In the genomic region with DNA sequence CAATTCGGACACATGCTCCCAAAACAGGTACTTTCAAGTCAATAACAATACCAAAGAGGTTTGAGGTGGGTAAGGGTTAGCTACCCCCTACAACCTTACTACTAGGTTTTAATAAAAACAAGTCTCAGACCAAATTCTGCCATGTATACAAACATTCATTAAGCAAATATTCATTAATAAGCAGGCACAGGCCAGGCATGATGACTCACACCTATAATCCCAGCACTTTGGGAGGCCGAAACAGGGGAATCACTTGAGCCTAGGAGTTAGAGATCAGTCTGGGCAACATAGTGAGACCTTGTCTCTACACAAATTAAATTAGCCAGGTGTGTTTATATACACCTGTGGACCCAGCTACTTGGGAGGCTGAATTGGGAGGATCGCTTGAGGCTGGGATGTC, we compare ENCODE assay signal across 23 cellular contexts.
"Had no signal": no experiment of that assay in that cellular context is flagged by ENCODE, and none has a peak within 500 bp of the region (broad histone marks: within the 10 kb centered on the region; RNA-seq: fewer than 3 reads in every experiment).

No MANE protein-coding gene starts in this region.

- H2AFZ ChIP-seq: hepatocyte, parathyroid adenoma had no signal

- ATAC-seq: effector memory CD8-positive, alpha-beta T cell; left cardiac atrium; left ventricle myocardium superior; naive thymus-derived CD4-positive, alpha-beta T cell; psoas muscle had no signal

- H3K4me1 Mint-ChIP-seq: naive thymus-derived CD4-positive, alpha-beta T cell; nephron progenitor cell had no signal

- H3K79me2 ChIP-seq: hepatocyte, parathyroid adenoma had no signal

- H3K4me3 ChIP-seq: hepatocyte, lung, psoas muscle, right atrium auricular region, sigmoid colon, skin epidermis, stomach, thoracic aorta, transverse colon had no signal

- H3K27ac ChIP-seq: hepatocyte, parathyroid adenoma, psoas muscle, right atrium auricular region, sigmoid colon, skin epidermis, stomach, thoracic aorta, transverse colon had no signal

- H3K27ac Mint-ChIP-seq: dendritic cell treated with granulocyte-macrophage colony-stimulating factor and Interleukin-4, amounts not matched to agents 40 ng/mL and 50 ng/mL, for 4 days; effector memory CD8-positive, alpha-beta T cell; nephron progenitor cell had no signal

- H3K9ac ChIP-seq: parathyroid adenoma had no signal

- H3K4me3 Mint-ChIP-seq: dendritic cell treated with granulocyte-macrophage colony-stimulating factor and Interleukin-4, amounts not matched to agents 40 ng/mL and 50 ng/mL, for 4 days; effector memory CD8-positive, alpha-beta T cell; naive thymus-derived CD4-positive, alpha-beta T cell; nephron progenitor cell had no signal

- H3K27me3 ChIP-seq: hepatocyte, right atrium auricular region, sigmoid colon, stomach, transverse colon had no signal

- DNase-seq: effector memory CD8-positive, alpha-beta T cell; foreskin melanocyte; head of caudate nucleus; kidney; left cardiac atrium; left ventricle myocardium superior; mesendoderm; naive thymus-derived CD4-positive, alpha-beta T cell; nephron progenitor cell; psoas muscle; sigmoid colon; stimulated activated CD4-positive, alpha-beta T cell treated with anti-CD3 and anti-CD28 coated beads, Interleukin-12 subunit alpha, Interleukin-12 subunit beta, amount 100 ng/mL, for 4 hours; stimulated activated naive CD4-positive, alpha-beta T cell; stomach; substantia nigra; transverse colon had no signal

- H3K9me3 Mint-ChIP-seq: effector memory CD8-positive, alpha-beta T cell had no signal

- H3K4me2 ChIP-seq: hepatocyte had no signal

- H3K36me3 ChIP-seq: right atrium auricular region, sigmoid colon, stomach, thoracic aorta, transverse colon had no signal

- H3K4me1 ChIP-seq: parathyroid adenoma, psoas muscle, right atrium auricular region, sigmoid colon, stomach had no signal
